Comparison of ENCODE assay signal across 16 cellular contexts in genomic region chr14:64845878-64846277, GRCh38. TPM values are rescaled to one million over a fixed set of nuclear protein-coding genes. Genes with fewer than 3 reads are reported as not detected.
DNase-seq lines count a peak whose midpoint lies in the region; ATAC-seq, FAIRE-seq and TF ChIP-seq lines count a peak whose summit lies in the region.
"Had no signal": no experiment of that assay in that cellular context is flagged by ENCODE, and none has a peak within 500 bp of the region (broad histone marks: within the 10 kb centered on the region; RNA-seq: fewer than 3 reads in every experiment).

No MANE protein-coding gene starts in this region.

- peaks cover 35% of the 10 kb centered on the region for H3K4me1 ChIP-seq in mesodermal cell (ENCODE audit: control insufficient read depth, insufficient read depth, low read length, poor library complexity, severe bottlenecking)

- peak overlapping the region; percentile 72 for H3K27ac ChIP-seq in mesodermal cell (ENCODE audit: low read depth, low read length, severe bottlenecking)
- H3K27ac ChIP-seq: dorsolateral prefrontal cortex, parathyroid adenoma had no signal

- ATAC-seq in omental fat pad (ENCODE audit: low FRiP score) (no peak), GM19452 (IDR thresholded peaks at IDR 0.05; ENCODE audit: unreplicated experiment) (no peak)

- TF ChIP-seq CTCF in AG10803 (conservative IDR thresholded peaks at IDR 0.05; ENCODE audit: low read length): no peak
- TF ChIP-seq CTCF in bronchial epithelial cell (IDR thresholded peaks at IDR 0.05; ENCODE audit: insufficient read depth, low read length, severe bottlenecking): no peak
- TF ChIP-seq CTCF in omental fat pad (IDR thresholded peaks at IDR 0.05): no peak
- TF ChIP-seq CTCF in GM13976 (IDR thresholded peaks at IDR 0.05; ENCODE audit: borderline replicate concordance, control extremely low read depth, extremely low read depth, insufficient read depth, missing control alignments): no peak

- H3K4me3 ChIP-seq in AG10803 (ENCODE audit: low read length): no peak overlapping the region
- H3K4me3 ChIP-seq in bronchial epithelial cell (ENCODE audit: low read depth, low read length): no peak overlapping the region
- H3K4me3 ChIP-seq in mesodermal cell (ENCODE audit: extremely low read depth, insufficient read depth, low read length, poor library complexity, severe bottlenecking): no peak overlapping the region
- H3K4me3 ChIP-seq: dorsolateral prefrontal cortex had no signal

- 41% methylated on average over 5 of the region's 6 CpGs; no CpG with 5 or more reads in 1 of the 2 experiments for WGBS in mesodermal cell (ENCODE audit: insufficient coverage in 2 of 2), 2 experiments

- H3K27me3 ChIP-seq in bronchial epithelial cell (ENCODE audit: control insufficient read depth, insufficient read depth, low read length): peaks cover 27% of the 10 kb centered on the region

- in situ Hi-C loops in GM13976 (cut with MboI; ENCODE audit: low sequenced_read_pairs, unreplicated experiment): no loop called here

- no peaks in the 10 kb centered on the region for H3K9me3 ChIP-seq in mesodermal cell (ENCODE audit: control insufficient read depth, low read length)

- no peaks in the 10 kb centered on the region for H3K36me3 ChIP-seq in bronchial epithelial cell (ENCODE audit: control insufficient read depth, insufficient read depth, low read length)
- no peaks in the 10 kb centered on the region for H3K36me3 ChIP-seq in mesodermal cell (ENCODE audit: control insufficient read depth, insufficient read depth, low read length)

- peak; percentile 65 for DNase-seq in AG10803 (ENCODE audit: low read depth)
- DNase-seq in NCI-H2107 treated with DMSO at 0.1 percent for 48 hours (lab: John Stamatoyannopoulos, UW; ENCODE audit: unreplicated experiment): peak; percentile 71
- DNase-seq in bronchial epithelial cell (ENCODE audit: low read depth): peak; percentile 33
- no peak for DNase-seq in omental fat pad (ENCODE audit: low spot score)
- DNase-seq in GM13976 (ENCODE audit: low spot score): no peak
- DNase-seq in MV-4-11 (lab: John Stamatoyannopoulos, UW): no peak
- DNase-seq: activated CD4-positive, alpha-beta memory T cell treated with anti-CD3 and anti-CD28 coated beads for 36 hours; dorsolateral prefrontal cortex; foreskin melanocyte; midbrain; NCI-H187 treated with DMSO at 0.1 percent for 48 hours; NCI-H774 had no signal

- FAIRE-seq in bronchial epithelial cell (lab: Jason Lieb, UNC): peak; percentile 47

RNA-seq across cellular contexts. Expression of gene SPTB, which starts 33.8 kb away (rescaled TPM):
- total RNA-seq in bronchial epithelial cell (not detected in 2 replicates), omental fat pad (1 to 10 TPM; 1.1 to 3.5 (median 1.4) TPM)
- polyA plus RNA-seq in mesodermal cell (2013, experiment 1 of 2): 0.33 TPM
- polyA plus RNA-seq in mesodermal cell (2013, experiment 2 of 2): 0.46 TPM
- total RNA-seq: activated T-helper 1 cell treated with anti-CD3 and anti-CD28 coated beads, Interleukin-12 subunit alpha, Interleukin-12 subunit beta, Interleukin-2, Interleukin-4 antibody, amounts not matched to agents 30 ng/mL and 10 ng/mL and 1 ng/mL, durations not matched to agents 14 hours and 24 hours and 36 hours had no signal

Comparison
In these comparisons a context has a peak if more than half of its experiments do, and no peak if none do; other contexts are left out.
1. DNase-seq: peak in AG10803 (single experiment), NCI-H2107 treated with DMSO at 0.1 percent for 48 hours (single experiment) and bronchial epithelial cell (single experiment); none in omental fat pad (single experiment), GM13976 (single experiment) and MV-4-11 (single experiment).